In genomic region chr3:30650348-30650995, GRCh38 we compare ENCODE assay signal across 1 cellular context.
TF ChIP-seq lines count a peak whose summit lies in the region.

No MANE protein-coding gene starts in this region.

TF ChIP-seq in WTC11, 78 proteins besides CTCF, POLR2A, EP300 and RAD21 (continued from another document):
- TF ChIP-seq ARID4B (CRISPR knock-in tag; IDR thresholded peaks at IDR 0.05; ENCODE audit: borderline replicate concordance) (no peak), EMX1 (CRISPR knock-in tag; IDR thresholded peaks at IDR 0.05) (no peak), NR3C1 (CRISPR knock-in tag; conservative IDR thresholded peaks at IDR 0.05; ENCODE audit: low read depth) (no peak), E2F1 (CRISPR knock-in tag; IDR thresholded peaks at IDR 0.05) (no peak), ZNF121 (CRISPR knock-in tag; IDR thresholded peaks at IDR 0.05) (no peak), PRRX2 (CRISPR knock-in tag; IDR thresholded peaks at IDR 0.05) (no peak), FOXP1 (CRISPR knock-in tag; IDR thresholded peaks at IDR 0.05; ENCODE audit: borderline replicate concordance) (no peak), ELF4 (CRISPR knock-in tag; IDR thresholded peaks at IDR 0.05; ENCODE audit: low read depth) (no peak), FOXP4 (CRISPR knock-in tag; IDR thresholded peaks at IDR 0.05) (no peak), RORB (CRISPR knock-in tag; IDR thresholded peaks at IDR 0.05) (no peak), ZNF425 (CRISPR knock-in tag; conservative IDR thresholded peaks at IDR 0.05) (no peak), USF2 (CRISPR knock-in tag; IDR thresholded peaks at IDR 0.05) (no peak)
- TF ChIP-seq, protein P1, sequence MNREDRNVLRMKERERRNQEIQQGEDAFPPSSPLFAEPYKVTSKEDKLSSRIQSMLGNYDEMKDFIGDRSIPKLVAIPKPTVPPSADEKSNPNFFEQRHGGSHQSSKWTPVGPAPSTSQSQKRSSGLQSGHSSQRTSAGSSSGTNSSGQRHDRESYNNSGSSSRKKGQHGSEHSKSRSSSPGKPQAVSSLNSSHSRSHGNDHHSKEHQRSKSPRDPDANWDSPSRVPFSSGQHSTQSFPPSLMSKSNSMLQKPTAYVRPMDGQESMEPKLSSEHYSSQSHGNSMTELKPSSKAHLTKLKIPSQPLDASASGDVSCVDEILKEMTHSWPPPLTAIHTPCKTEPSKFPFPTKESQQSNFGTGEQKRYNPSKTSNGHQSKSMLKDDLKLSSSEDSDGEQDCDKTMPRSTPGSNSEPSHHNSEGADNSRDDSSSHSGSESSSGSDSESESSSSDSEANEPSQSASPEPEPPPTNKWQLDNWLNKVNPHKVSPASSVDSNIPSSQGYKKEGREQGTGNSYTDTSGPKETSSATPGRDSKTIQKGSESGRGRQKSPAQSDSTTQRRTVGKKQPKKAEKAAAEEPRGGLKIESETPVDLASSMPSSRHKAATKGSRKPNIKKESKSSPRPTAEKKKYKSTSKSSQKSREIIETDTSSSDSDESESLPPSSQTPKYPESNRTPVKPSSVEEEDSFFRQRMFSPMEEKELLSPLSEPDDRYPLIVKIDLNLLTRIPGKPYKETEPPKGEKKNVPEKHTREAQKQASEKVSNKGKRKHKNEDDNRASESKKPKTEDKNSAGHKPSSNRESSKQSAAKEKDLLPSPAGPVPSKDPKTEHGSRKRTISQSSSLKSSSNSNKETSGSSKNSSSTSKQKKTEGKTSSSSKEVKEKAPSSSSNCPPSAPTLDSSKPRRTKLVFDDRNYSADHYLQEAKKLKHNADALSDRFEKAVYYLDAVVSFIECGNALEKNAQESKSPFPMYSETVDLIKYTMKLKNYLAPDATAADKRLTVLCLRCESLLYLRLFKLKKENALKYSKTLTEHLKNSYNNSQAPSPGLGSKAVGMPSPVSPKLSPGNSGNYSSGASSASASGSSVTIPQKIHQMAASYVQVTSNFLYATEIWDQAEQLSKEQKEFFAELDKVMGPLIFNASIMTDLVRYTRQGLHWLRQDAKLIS (CRISPR knock-in tag; IDR thresholded peaks at IDR 0.05; ENCODE audit: borderline replicate concordance) = no peak
- TF ChIP-seq, protein P2, sequence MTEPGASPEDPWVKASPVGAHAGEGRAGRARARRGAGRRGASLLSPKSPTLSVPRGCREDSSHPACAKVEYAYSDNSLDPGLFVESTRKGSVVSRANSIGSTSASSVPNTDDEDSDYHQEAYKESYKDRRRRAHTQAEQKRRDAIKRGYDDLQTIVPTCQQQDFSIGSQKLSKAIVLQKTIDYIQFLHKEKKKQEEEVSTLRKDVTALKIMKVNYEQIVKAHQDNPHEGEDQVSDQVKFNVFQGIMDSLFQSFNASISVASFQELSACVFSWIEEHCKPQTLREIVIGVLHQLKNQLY (CRISPR knock-in tag; IDR thresholded peaks at IDR 0.05) = no peak
